ENCODE assay signal across 8 cellular contexts in genomic region chr1:51569284-51570062, GRCh38. TPM values are rescaled to one million over a fixed set of nuclear protein-coding genes. Genes with fewer than 3 reads are reported as not detected.
A peak's percentile ranks its signal among the peaks of the same experiment; 100 is the strongest.
DNase-seq lines count a peak whose midpoint lies in the region; ATAC-seq and TF ChIP-seq lines count a peak whose summit lies in the region.

No MANE protein-coding gene starts in this region.

- TF ChIP-seq POLR2A in heart left ventricle (IDR thresholded peaks at IDR 0.05): no peak

- H3K9me3 Mint-ChIP-seq in immature natural killer cell: no peaks in the 10 kb centered on the region

- in situ Hi-C loops in GM13977 (cut with MboI; ENCODE audit: low pct_unique_long_range_greater_than_20kb, low sequenced_read_pairs, unreplicated experiment): no loop called here

- peaks cover 0 to 5% (median 4%) of the 10 kb centered on the region in 3 donors for H3K27me3 Mint-ChIP-seq in immature natural killer cell (ENCODE audit: low read depth in 3 of 3)

- no peaks in the 10 kb centered on the region for H3K36me3 Mint-ChIP-seq in immature natural killer cell

- H3K9me3 ChIP-seq in heart left ventricle: no peaks in the 10 kb centered on the region

- ATAC-seq in HG02642 (IDR thresholded peaks at IDR 0.05; ENCODE audit: poor library complexity, unreplicated experiment): peak; percentile 84
- peak in 3 of 4 donors; percentile 17 to 51 (median 37) for ATAC-seq in heart left ventricle

- 43 to 49% (median 46%) methylated on average over 4 of the region's 4 CpGs for WGBS in heart left ventricle, 4 donors

- H3K27me3 ChIP-seq in heart left ventricle: no peaks in the 10 kb centered on the region

- H3K4me1 ChIP-seq in heart left ventricle: peaks cover 5 to 44% (median 19%) of the 10 kb centered on the region in 12 donors

- peaks cover 8 to 16% of the 10 kb centered on the region in 2 donors for H3K4me1 Mint-ChIP-seq in immature natural killer cell

- H3K4me3 ChIP-seq in heart left ventricle: no peak overlapping the region

- H3K4me3 Mint-ChIP-seq in immature natural killer cell: no peak overlapping the region

- no peaks in the 10 kb centered on the region for H3K36me3 ChIP-seq in heart left ventricle

- intact Hi-C loops in heart left ventricle (cut with DNase I): loop anchor here in 4 of 10 donors (10.0 kb wide), 2 partner anchors 95 to 195 kb away; no protein-coding TSS in a partner anchor

- H3K27ac ChIP-seq in heart left ventricle: peak overlapping the region in 1 of 12 donors; percentile 53

- TF ChIP-seq CTCF in GM13977 (IDR thresholded peaks at IDR 0.05; ENCODE audit: extremely low read depth, insufficient read depth, missing control alignments) (peak; percentile 33), heart left ventricle (IDR thresholded peaks at IDR 0.05) (peak in 5 of 12 donors; percentile 13 to 37 (median 25))

- H3K27ac Mint-ChIP-seq in immature natural killer cell: no peak overlapping the region

- DNase-seq in A172 (ENCODE audit: low spot score): peak; percentile 89
- DNase-seq in GM13977 (ENCODE audit: low spot score): peak; percentile 19
- peak; percentile 59 for DNase-seq in NAMALWA (ENCODE audit: low spot score)
- DNase-seq in activated T-cell treated with anti-CD3 and anti-CD28 coated beads, Interleukin-2, amount 50 U/mL, for 48 hours: peak; percentile 44 to 49
- DNase-seq in heart left ventricle: no peak
- peak; percentile 34 to 55 for DNase-seq in stimulated activated CD4-positive, alpha-beta T cell treated with anti-CD3 and anti-CD28 coated beads, Interleukin-2, amount 100 ng/mL, for 24 hours
- DNase-seq in immature natural killer cell: no peak

RNA-seq across cellular contexts. Expression of gene OSBPL9, which starts 47.4 kb away (rescaled TPM):
- total RNA-seq in A172 (2014; rRNA removed; shearing (Covaris generic)): 109 and 114 TPM in 2 replicates
- total RNA-seq in heart left ventricle: 10 to 100 TPM; 44.5 to 69.5 (median 53.5) TPM
- polyA plus RNA-seq in heart left ventricle (10 to 100 TPM; 48.5 to 50.4 TPM), immature natural killer cell (10 to 100 TPM; 26.1 to 38.5 (median 38.2) TPM)

RNA-seq across cellular contexts. Expression of gene EPS15, which starts 50.4 kb away (rescaled TPM):
- total RNA-seq in A172 (2014; rRNA removed; shearing (Covaris generic)): 28.2 and 35.1 TPM in 2 replicates
- 10 to 100 TPM; 48.4 to 80.6 (median 72.8) TPM for total RNA-seq in heart left ventricle
- 10 to 100 TPM; 19.9 to 21.8 TPM for polyA plus RNA-seq in heart left ventricle
- polyA plus RNA-seq in immature natural killer cell: 10 to 100 TPM; 28.9 to 49.4 (median 34.9) TPM

Comparison
In these comparisons a context has a peak if more than half of its experiments do, and no peak if none do; other contexts are left out.
1. DNase-seq: peak in A172 (single experiment), GM13977 (single experiment), NAMALWA (single experiment), activated T-cell treated with anti-CD3 and anti-CD28 coated beads, Interleukin-2, amount 50 U/mL, for 48 hours (2 of 2) and stimulated activated CD4-positive, alpha-beta T cell treated with anti-CD3 and anti-CD28 coated beads, Interleukin-2, amount 100 ng/mL, for 24 hours (2 of 2); none in heart left ventricle (0 of 5) and immature natural killer cell (0 of 3).